Comparison of ENCODE assay signal across 1 cellular context in the genomic region with DNA sequence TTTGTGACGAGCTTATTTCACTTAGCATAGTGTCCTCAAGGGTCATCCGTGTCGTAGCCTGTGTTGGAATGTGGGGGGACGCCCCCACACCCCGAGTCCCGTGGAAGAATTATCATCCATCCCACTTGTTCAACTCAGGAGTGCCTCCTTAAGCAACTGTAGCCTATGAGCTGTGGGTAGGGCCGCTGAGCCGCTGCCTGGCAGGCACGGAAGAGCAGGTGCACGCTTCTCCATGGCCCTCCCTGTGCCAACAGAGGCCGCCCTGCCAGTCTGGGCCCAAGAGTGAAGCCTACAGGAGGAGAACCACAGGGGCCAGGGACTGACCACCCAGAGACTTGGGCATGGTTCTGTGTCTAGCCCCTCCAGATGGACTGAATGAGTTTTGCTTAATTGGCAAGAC.
TF ChIP-seq lines count a peak whose summit lies in the region.

No MANE protein-coding gene starts in this region.

TF ChIP-seq in IMR-90, 13 proteins besides CTCF, POLR2A, EP300 and RAD21 (continued from another document):
- TF ChIP-seq, protein P1, sequence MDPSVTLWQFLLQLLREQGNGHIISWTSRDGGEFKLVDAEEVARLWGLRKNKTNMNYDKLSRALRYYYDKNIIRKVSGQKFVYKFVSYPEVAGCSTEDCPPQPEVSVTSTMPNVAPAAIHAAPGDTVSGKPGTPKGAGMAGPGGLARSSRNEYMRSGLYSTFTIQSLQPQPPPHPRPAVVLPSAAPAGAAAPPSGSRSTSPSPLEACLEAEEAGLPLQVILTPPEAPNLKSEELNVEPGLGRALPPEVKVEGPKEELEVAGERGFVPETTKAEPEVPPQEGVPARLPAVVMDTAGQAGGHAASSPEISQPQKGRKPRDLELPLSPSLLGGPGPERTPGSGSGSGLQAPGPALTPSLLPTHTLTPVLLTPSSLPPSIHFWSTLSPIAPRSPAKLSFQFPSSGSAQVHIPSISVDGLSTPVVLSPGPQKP (IDR thresholded peaks at IDR 0.05; ENCODE audit: borderline replicate concordance, low read depth, low read length) = no peak
- TF ChIP-seq MXI1 (IDR thresholded peaks at IDR 0.05; ENCODE audit: borderline replicate concordance, low read depth, low read length) (no peak), RCOR1 (IDR thresholded peaks at IDR 0.05; ENCODE audit: insufficient replicate concordance, low read length) (no peak), BHLHE40 (IDR thresholded peaks at IDR 0.05; ENCODE audit: low read depth, low read length) (no peak), FOS (IDR thresholded peaks at IDR 0.05; ENCODE audit: low read depth, low read length) (no peak), SMC3 (IDR thresholded peaks at IDR 0.05; ENCODE audit: low read depth, low read length) (no peak)
